Comparison of ENCODE assay signal across 24 cellular contexts in genomic region chr6:54681267-54681666, GRCh38.
"Had no signal": no experiment of that assay in that cellular context is flagged by ENCODE, and none has a peak within 500 bp of the region (broad histone marks: within the 10 kb centered on the region; RNA-seq: fewer than 3 reads in every experiment).

No MANE protein-coding gene starts in this region.

- H3K27me3 Mint-ChIP-seq: naive B cell; stimulated activated naive B cell treated with anti-CD40 and anti-IgM and Interleukin-4, amounts not matched to agents 10 μg/mL and 1 μg/mL and 100 μg/mL, for 72 hours; stimulated activated naive CD8-positive, alpha-beta T cell treated with anti-CD3 and anti-CD28 coated beads, Interleukin-15, amount 100 ng/mL, for 72 hours had no signal

- H3K9me3 ChIP-seq: heart left ventricle, psoas muscle, testis, transverse colon had no signal

- H3K4me3 Mint-ChIP-seq: endodermal cell; naive B cell; nephron; stimulated activated naive B cell treated with anti-CD40 and anti-IgM and Interleukin-4, amounts not matched to agents 10 μg/mL and 1 μg/mL and 100 μg/mL, for 72 hours; stimulated activated naive CD8-positive, alpha-beta T cell treated with anti-CD3 and anti-CD28 coated beads, Interleukin-15, amount 100 ng/mL, for 72 hours had no signal

- H2AFZ ChIP-seq: parathyroid adenoma had no signal

- ATAC-seq: foreskin keratinocyte; left colon; left ventricle myocardium superior; sciatic nerve; stimulated activated naive B cell treated with anti-CD40 and anti-IgM and Interleukin-4, amounts not matched to agents 10 μg/mL and 1 μg/mL and 100 μg/mL, for 72 hours; stimulated activated naive CD8-positive, alpha-beta T cell treated with anti-CD3 and anti-CD28 coated beads, Interleukin-15, amount 100 ng/mL, for 72 hours had no signal

- H3K36me3 ChIP-seq: heart left ventricle, transverse colon had no signal

- H3K9me3 Mint-ChIP-seq: endodermal cell; nephron; stimulated activated naive B cell treated with anti-CD40 and anti-IgM and Interleukin-4, amounts not matched to agents 10 μg/mL and 1 μg/mL and 100 μg/mL, for 72 hours had no signal

- H3K9ac ChIP-seq: parathyroid adenoma had no signal

- H3K4me3 ChIP-seq: coronary artery, heart left ventricle, lung, psoas muscle, testis, transverse colon had no signal

- FAIRE-seq: endothelial cell of umbilical vein had no signal

- H3K4me1 ChIP-seq: foreskin keratinocyte, heart left ventricle, parathyroid adenoma, psoas muscle, testis, transverse colon had no signal

- H3K27ac Mint-ChIP-seq: endodermal cell; naive B cell; nephron; stimulated activated naive B cell treated with anti-CD40 and anti-IgM and Interleukin-4, amounts not matched to agents 10 μg/mL and 1 μg/mL and 100 μg/mL, for 72 hours; stimulated activated naive CD8-positive, alpha-beta T cell treated with anti-CD3 and anti-CD28 coated beads, Interleukin-15, amount 100 ng/mL, for 72 hours had no signal

- H3K36me3 Mint-ChIP-seq: naive B cell; stimulated activated naive B cell treated with anti-CD40 and anti-IgM and Interleukin-4, amounts not matched to agents 10 μg/mL and 1 μg/mL and 100 μg/mL, for 72 hours had no signal

- H3K79me2 ChIP-seq: parathyroid adenoma had no signal

- H3K4me1 Mint-ChIP-seq: naive B cell; nephron; stimulated activated naive B cell treated with anti-CD40 and anti-IgM and Interleukin-4, amounts not matched to agents 10 μg/mL and 1 μg/mL and 100 μg/mL, for 72 hours; stimulated activated naive CD8-positive, alpha-beta T cell treated with anti-CD3 and anti-CD28 coated beads, Interleukin-15, amount 100 ng/mL, for 72 hours had no signal

- H3K27me3 ChIP-seq: foreskin keratinocyte, heart left ventricle, testis, transverse colon had no signal

- H3K27ac ChIP-seq: coronary artery, foreskin keratinocyte, heart left ventricle, parathyroid adenoma, psoas muscle, testis, transverse colon had no signal

- DNase-seq: effector CD4-positive, alpha-beta T cell; endodermal cell; erythroblast; foreskin keratinocyte; heart left ventricle; hippocampal formation; left colon; left ventricle myocardium superior; naive B cell; occipital lobe; psoas muscle; retina; stimulated activated CD4-positive, alpha-beta T cell treated with anti-CD3 and anti-CD28 coated beads, Interleukin-2, amount 100 ng/mL, for 24 hours; stimulated activated CD4-positive, alpha-beta T cell treated with anti-CD3 and anti-CD28 coated beads, Interleukin-4, amount 100 ng/mL, for 4 hours; stimulated activated naive B cell treated with anti-CD40 and anti-IgM and Interleukin-4, amounts not matched to agents 10 μg/mL and 1 μg/mL and 100 μg/mL, for 72 hours; stimulated activated naive CD8-positive, alpha-beta T cell treated with anti-CD3 and anti-CD28 coated beads, Interleukin-15, amount 100 ng/mL, for 72 hours; testis; transverse colon had no signal
